Comparison of ENCODE assay signal across 8 cellular contexts in genomic region chr10:127029061-127029460, GRCh38.
"Had no signal": no experiment of that assay in that cellular context is flagged by ENCODE, and none has a peak within 500 bp of the region (broad histone marks: within the 10 kb centered on the region; RNA-seq: fewer than 3 reads in every experiment).

No MANE protein-coding gene starts in this region.

- ATAC-seq: HCT116, HepG2 had no signal

- H3K9me3 Mint-ChIP-seq: HFFc6 had no signal

- H2AFZ ChIP-seq: GM23248 had no signal

- DNase-seq: GM23248, GOT3, H7, HFFc6 had no signal

- H3K9me3 ChIP-seq: HAP-1 had no signal

- H3K4me3 ChIP-seq: GM23248, HAP-1 had no signal

- H3K4me3 Mint-ChIP-seq: HFFc6 had no signal

- H3K27ac ChIP-seq: GM23248, HL-60 had no signal

- H3K9ac ChIP-seq: GM23248 had no signal

- H3K27ac Mint-ChIP-seq: HFFc6 had no signal

- H3K4me1 ChIP-seq: HAP-1 had no signal
